1 cellular context compared by ENCODE assay signal in the genomic region with DNA sequence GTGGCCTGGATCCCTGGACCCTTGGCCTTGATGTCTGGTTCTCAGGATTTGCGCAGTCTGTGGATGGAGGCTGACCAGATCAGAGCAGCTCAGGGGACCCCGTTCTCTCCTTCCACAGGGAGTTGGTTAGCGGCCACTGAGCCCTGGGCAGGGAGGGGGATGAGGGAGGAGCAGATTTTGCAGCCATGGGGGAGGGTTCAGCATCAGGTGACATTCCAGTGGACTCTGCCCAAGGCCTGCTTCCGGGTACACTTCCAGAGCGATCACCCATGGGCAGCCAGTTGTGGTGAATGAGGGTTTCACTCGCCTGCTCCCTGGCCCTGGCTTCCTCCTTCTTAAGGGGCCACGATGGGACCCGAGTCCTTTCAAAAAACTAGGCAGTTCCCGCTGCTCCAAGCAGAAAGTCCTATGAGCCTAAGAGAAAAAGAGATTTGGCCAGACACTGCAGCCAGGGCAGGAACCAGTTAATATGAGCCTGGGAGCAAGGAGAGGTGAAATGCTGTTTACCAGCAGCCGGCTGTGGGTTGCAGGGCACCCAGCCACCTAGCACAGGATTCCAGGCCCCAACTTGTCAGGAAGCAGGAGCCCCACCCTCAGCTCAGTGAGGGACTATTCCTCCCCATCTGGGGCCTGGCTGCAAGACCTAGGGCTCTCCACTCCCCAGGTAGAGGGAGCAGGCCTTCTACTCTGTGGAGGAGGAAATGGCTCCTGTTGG.
TF ChIP-seq lines count a peak whose summit lies in the region.

No MANE protein-coding gene starts in this region.

TF ChIP-seq in WTC11, 78 proteins besides CTCF, POLR2A, EP300 and RAD21 (continued from another document):
- TF ChIP-seq, protein P1, sequence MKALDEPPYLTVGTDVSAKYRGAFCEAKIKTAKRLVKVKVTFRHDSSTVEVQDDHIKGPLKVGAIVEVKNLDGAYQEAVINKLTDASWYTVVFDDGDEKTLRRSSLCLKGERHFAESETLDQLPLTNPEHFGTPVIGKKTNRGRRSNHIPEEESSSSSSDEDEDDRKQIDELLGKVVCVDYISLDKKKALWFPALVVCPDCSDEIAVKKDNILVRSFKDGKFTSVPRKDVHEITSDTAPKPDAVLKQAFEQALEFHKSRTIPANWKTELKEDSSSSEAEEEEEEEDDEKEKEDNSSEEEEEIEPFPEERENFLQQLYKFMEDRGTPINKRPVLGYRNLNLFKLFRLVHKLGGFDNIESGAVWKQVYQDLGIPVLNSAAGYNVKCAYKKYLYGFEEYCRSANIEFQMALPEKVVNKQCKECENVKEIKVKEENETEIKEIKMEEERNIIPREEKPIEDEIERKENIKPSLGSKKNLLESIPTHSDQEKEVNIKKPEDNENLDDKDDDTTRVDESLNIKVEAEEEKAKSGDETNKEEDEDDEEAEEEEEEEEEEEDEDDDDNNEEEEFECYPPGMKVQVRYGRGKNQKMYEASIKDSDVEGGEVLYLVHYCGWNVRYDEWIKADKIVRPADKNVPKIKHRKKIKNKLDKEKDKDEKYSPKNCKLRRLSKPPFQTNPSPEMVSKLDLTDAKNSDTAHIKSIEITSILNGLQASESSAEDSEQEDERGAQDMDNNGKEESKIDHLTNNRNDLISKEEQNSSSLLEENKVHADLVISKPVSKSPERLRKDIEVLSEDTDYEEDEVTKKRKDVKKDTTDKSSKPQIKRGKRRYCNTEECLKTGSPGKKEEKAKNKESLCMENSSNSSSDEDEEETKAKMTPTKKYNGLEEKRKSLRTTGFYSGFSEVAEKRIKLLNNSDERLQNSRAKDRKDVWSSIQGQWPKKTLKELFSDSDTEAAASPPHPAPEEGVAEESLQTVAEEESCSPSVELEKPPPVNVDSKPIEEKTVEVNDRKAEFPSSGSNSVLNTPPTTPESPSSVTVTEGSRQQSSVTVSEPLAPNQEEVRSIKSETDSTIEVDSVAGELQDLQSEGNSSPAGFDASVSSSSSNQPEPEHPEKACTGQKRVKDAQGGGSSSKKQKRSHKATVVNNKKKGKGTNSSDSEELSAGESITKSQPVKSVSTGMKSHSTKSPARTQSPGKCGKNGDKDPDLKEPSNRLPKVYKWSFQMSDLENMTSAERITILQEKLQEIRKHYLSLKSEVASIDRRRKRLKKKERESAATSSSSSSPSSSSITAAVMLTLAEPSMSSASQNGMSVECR (CRISPR knock-in tag; IDR thresholded peaks at IDR 0.05; ENCODE audit: borderline replicate concordance), result no peak
- TF ChIP-seq ZNF416 (CRISPR knock-in tag; IDR thresholded peaks at IDR 0.05), result no peak
- TF ChIP-seq, protein P2, sequence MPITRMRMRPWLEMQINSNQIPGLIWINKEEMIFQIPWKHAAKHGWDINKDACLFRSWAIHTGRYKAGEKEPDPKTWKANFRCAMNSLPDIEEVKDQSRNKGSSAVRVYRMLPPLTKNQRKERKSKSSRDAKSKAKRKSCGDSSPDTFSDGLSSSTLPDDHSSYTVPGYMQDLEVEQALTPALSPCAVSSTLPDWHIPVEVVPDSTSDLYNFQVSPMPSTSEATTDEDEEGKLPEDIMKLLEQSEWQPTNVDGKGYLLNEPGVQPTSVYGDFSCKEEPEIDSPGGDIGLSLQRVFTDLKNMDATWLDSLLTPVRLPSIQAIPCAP (CRISPR knock-in tag; IDR thresholded peaks at IDR 0.05), result no peak
- TF ChIP-seq, protein P3, sequence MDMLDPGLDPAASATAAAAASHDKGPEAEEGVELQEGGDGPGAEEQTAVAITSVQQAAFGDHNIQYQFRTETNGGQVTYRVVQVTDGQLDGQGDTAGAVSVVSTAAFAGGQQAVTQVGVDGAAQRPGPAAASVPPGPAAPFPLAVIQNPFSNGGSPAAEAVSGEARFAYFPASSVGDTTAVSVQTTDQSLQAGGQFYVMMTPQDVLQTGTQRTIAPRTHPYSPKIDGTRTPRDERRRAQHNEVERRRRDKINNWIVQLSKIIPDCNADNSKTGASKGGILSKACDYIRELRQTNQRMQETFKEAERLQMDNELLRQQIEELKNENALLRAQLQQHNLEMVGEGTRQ (CRISPR knock-in tag; IDR thresholded peaks at IDR 0.05), result peak; percentile 44; the same call in 1 of the 2 replicates
